Comparison of ENCODE assay signal across 11 cellular contexts in the genomic region with DNA sequence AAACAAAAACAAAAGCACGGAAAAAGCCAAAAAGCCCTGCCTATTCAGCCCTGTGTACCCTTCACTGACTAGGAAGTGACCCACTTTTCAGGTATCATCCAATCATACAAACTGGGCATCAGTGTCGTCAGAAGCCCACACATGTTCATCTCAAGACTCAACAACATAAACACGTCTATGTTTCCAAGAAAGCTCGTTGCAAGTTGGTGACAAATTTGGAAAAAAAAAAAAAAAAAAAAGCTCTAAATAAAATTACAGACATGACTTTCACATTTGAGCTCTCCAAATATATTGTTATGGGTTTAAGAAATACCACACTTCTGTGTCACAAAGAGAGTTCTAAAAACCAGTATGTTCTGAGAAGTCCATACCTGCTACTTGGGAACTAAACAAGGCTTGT.
DNase-seq lines count a peak whose midpoint lies in the region; ATAC-seq and TF ChIP-seq lines count a peak whose summit lies in the region.
"Had no signal": no experiment of that assay in that cellular context is flagged by ENCODE, and none has a peak within 500 bp of the region (broad histone marks: within the 10 kb centered on the region; RNA-seq: fewer than 3 reads in every experiment).

No MANE protein-coding gene starts in this region.

- H3K4me3 ChIP-seq in suprapubic skin = no peak overlapping the region
- H3K4me3 ChIP-seq: HAP-1 had no signal

- TF ChIP-seq POLR2A in suprapubic skin (IDR thresholded peaks at IDR 0.05) = no peak

- 40% methylated on average over 4 of the region's 4 CpGs for WGBS in suprapubic skin

- H3K36me3 ChIP-seq in suprapubic skin = peaks cover 9% of the 10 kb centered on the region

- H3K27me3 ChIP-seq in suprapubic skin = no peaks in the 10 kb centered on the region

- no peak for TF ChIP-seq CTCF in suprapubic skin (IDR thresholded peaks at IDR 0.05)

- no peak for TF ChIP-seq EP300 in suprapubic skin (IDR thresholded peaks at IDR 0.05)

- peaks cover 40% of the 10 kb centered on the region for H3K4me1 ChIP-seq in suprapubic skin

- H3K27ac ChIP-seq in suprapubic skin = peak overlapping the region; percentile 14

- peak; percentile 73 for DNase-seq in activated effector memory CD4-positive, alpha-beta T cell treated with anti-CD3 and anti-CD28 coated beads, Interleukin-2, amount 50 U/mL, for 16 hours
- no peak for DNase-seq in activated effector memory CD4-positive, alpha-beta T cell treated with Interleukin-2 at 50 U/mL for 16 hours
- DNase-seq in T-helper 22 cell (ENCODE audit: low read depth) (peak; percentile 68), fibroblast of peridontal ligament (ENCODE audit: extremely low read depth) (peak; percentile 59), suprapubic skin (ENCODE audit: low spot score in 2 of 2) (no peak), NCI-H226 (no peak)
- DNase-seq: AML-193, NCI-H510A treated with DMSO at 0.1 percent for 48 hours had no signal

- ATAC-seq in GM21515 (IDR thresholded peaks at IDR 0.05; ENCODE audit: unreplicated experiment) = no peak
- no peak for ATAC-seq in GM19463 (IDR thresholded peaks at IDR 0.05; ENCODE audit: unreplicated experiment)

- H3K9me3 ChIP-seq in suprapubic skin = no peaks in the 10 kb centered on the region
- H3K9me3 ChIP-seq: HAP-1 had no signal

Comparison
In these comparisons a context has a peak if more than half of its experiments do, and no peak if none do; other contexts are left out.
1. DNase-seq: peak in activated effector memory CD4-positive, alpha-beta T cell treated with anti-CD3 and anti-CD28 coated beads, Interleukin-2, amount 50 U/mL, for 16 hours (single experiment), T-helper 22 cell (single experiment) and fibroblast of peridontal ligament (single experiment); none in activated effector memory CD4-positive, alpha-beta T cell treated with Interleukin-2 at 50 U/mL for 16 hours (single experiment), suprapubic skin (0 of 2) and NCI-H226 (single experiment).